Comparison of ENCODE assay signal across 2 cellular contexts in genomic region chr11:66510271-66510989, GRCh38.
TF ChIP-seq lines count a peak whose summit lies in the region.

TSS of gene BBS1 (plus strand) at chr11:66510635. CDS start at chr11:66510660, 25 bp downstream.

TF ChIP-seq in GM23338, 12 proteins besides CTCF, POLR2A, EP300 and RAD21 (continued from another document):
- peak; percentile 81 for TF ChIP-seq POLR2AphosphoS5 (IDR thresholded peaks at IDR 0.05; ENCODE audit: low read depth)
- TF ChIP-seq ZNF462 (CRISPR knock-in tag; IDR thresholded peaks at IDR 0.05) = no peak
- peak; percentile 78 for TF ChIP-seq CREB1 (CRISPR knock-in tag; IDR thresholded peaks at IDR 0.05; ENCODE audit: low read depth)
- TF ChIP-seq, protein P1, sequence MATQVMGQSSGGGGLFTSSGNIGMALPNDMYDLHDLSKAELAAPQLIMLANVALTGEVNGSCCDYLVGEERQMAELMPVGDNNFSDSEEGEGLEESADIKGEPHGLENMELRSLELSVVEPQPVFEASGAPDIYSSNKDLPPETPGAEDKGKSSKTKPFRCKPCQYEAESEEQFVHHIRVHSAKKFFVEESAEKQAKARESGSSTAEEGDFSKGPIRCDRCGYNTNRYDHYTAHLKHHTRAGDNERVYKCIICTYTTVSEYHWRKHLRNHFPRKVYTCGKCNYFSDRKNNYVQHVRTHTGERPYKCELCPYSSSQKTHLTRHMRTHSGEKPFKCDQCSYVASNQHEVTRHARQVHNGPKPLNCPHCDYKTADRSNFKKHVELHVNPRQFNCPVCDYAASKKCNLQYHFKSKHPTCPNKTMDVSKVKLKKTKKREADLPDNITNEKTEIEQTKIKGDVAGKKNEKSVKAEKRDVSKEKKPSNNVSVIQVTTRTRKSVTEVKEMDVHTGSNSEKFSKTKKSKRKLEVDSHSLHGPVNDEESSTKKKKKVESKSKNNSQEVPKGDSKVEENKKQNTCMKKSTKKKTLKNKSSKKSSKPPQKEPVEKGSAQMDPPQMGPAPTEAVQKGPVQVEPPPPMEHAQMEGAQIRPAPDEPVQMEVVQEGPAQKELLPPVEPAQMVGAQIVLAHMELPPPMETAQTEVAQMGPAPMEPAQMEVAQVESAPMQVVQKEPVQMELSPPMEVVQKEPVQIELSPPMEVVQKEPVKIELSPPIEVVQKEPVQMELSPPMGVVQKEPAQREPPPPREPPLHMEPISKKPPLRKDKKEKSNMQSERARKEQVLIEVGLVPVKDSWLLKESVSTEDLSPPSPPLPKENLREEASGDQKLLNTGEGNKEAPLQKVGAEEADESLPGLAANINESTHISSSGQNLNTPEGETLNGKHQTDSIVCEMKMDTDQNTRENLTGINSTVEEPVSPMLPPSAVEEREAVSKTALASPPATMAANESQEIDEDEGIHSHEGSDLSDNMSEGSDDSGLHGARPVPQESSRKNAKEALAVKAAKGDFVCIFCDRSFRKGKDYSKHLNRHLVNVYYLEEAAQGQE (IDR thresholded peaks at IDR 0.05; ENCODE audit: unreplicated experiment) = no peak
- TF ChIP-seq EZH2 (IDR thresholded peaks at IDR 0.05; ENCODE audit: low read depth, unreplicated experiment) = no peak
- no peak for TF ChIP-seq EZH2phosphoT487 (IDR thresholded peaks at IDR 0.05; ENCODE audit: unreplicated experiment)
- TF ChIP-seq ZNF114 (CRISPR knock-in tag; IDR thresholded peaks at IDR 0.05) = no peak

TF ChIP-seq in SK-N-SH, 30 proteins besides CTCF, POLR2A, EP300 and RAD21 (continued from another document):
- TF ChIP-seq GABPA (IDR thresholded peaks at IDR 0.05; ENCODE audit: low read depth) = peak; percentile 66
- TF ChIP-seq POLR2AphosphoS5 (IDR thresholded peaks at IDR 0.05; ENCODE audit: low read depth, low read length) = peak; percentile 89
- TF ChIP-seq TEAD4 (IDR thresholded peaks at IDR 0.05; ENCODE audit: borderline replicate concordance, insufficient read depth) = no peak
- no peak for TF ChIP-seq FOXJ3 (CRISPR knock-in tag; IDR thresholded peaks at IDR 0.05)
- peak; percentile 91 for TF ChIP-seq MXI1 (IDR thresholded peaks at IDR 0.05; ENCODE audit: low read depth, low read length)
- no peak for TF ChIP-seq FOXM1 (IDR thresholded peaks at IDR 0.05; ENCODE audit: low read depth)
- TF ChIP-seq ELF1 (IDR thresholded peaks at IDR 0.05) = no peak
- no peak for TF ChIP-seq EZH2phosphoT487 (IDR thresholded peaks at IDR 0.05; ENCODE audit: borderline replicate concordance, low read depth)
- no peak for TF ChIP-seq CHD2 (IDR thresholded peaks at IDR 0.05; ENCODE audit: low read length, partially characterized antibody)
- TF ChIP-seq TAF1 (IDR thresholded peaks at IDR 0.05; ENCODE audit: borderline replicate concordance, low read depth, low read length) = peak; percentile 96
- TF ChIP-seq ZBTB33 (IDR thresholded peaks at IDR 0.05; ENCODE audit: borderline replicate concordance, low read depth) = 0 out of 2 replicates have a peak, but pooled peaks have one; percentile 7
- TF ChIP-seq YY1 (IDR thresholded peaks at IDR 0.05; ENCODE audit: low read depth) = peak; percentile 96
- no peak; the same call in 1 of the 2 replicates for TF ChIP-seq RCOR1 (IDR thresholded peaks at IDR 0.05; ENCODE audit: low read length)
- TF ChIP-seq SIN3A (IDR thresholded peaks at IDR 0.05; ENCODE audit: borderline replicate concordance, low read depth, low read length) = peak; percentile 81; the same call in 1 of the 2 replicates
- TF ChIP-seq, protein P2, sequence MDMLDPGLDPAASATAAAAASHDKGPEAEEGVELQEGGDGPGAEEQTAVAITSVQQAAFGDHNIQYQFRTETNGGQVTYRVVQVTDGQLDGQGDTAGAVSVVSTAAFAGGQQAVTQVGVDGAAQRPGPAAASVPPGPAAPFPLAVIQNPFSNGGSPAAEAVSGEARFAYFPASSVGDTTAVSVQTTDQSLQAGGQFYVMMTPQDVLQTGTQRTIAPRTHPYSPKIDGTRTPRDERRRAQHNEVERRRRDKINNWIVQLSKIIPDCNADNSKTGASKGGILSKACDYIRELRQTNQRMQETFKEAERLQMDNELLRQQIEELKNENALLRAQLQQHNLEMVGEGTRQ (IDR thresholded peaks at IDR 0.05; ENCODE audit: borderline replicate concordance, low read depth, low read length) = no peak
- TF ChIP-seq, protein P3, sequence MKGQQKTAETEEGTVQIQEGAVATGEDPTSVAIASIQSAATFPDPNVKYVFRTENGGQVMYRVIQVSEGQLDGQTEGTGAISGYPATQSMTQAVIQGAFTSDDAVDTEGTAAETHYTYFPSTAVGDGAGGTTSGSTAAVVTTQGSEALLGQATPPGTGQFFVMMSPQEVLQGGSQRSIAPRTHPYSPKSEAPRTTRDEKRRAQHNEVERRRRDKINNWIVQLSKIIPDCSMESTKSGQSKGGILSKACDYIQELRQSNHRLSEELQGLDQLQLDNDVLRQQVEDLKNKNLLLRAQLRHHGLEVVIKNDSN (IDR thresholded peaks at IDR 0.05; ENCODE audit: borderline replicate concordance, low read depth) = 0 out of 2 replicates have a peak, but pooled peaks have one; percentile 48
- TF ChIP-seq JUND (IDR thresholded peaks at IDR 0.05) = no peak
- TF ChIP-seq, protein P1 (IDR thresholded peaks at IDR 0.05; ENCODE audit: low read depth, low read length) = peak; percentile 69; the same call in 1 of the 2 replicates
